Comparison of ENCODE assay signal across 1 cellular context in the genomic region with DNA sequence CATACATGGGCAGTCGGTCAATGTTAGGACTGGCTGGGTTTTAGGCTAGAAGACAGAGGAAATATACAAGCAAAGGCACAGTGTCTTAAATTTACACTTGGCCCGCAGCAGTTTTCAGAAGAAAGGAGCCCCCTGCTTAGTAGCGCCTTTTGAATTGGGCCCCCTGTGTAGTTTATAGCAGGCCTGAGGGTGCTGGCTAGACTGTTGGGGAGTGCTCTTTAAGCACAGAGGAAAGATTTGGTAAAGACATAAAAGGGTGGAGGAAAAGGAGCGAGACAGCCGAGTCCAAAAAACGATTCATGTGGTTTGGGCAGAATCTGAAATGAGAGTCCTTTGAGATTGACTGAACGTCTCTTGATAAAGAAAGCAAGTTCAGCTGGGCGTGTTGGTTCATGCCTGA.
TF ChIP-seq lines count a peak whose summit lies in the region.

No MANE protein-coding gene starts in this region.

TF ChIP-seq in IMR-90, 13 proteins besides CTCF, POLR2A, EP300 and RAD21 (continued from another document):
- TF ChIP-seq RCOR1 (IDR thresholded peaks at IDR 0.05; ENCODE audit: insufficient replicate concordance, low read length) (no peak), FOS (IDR thresholded peaks at IDR 0.05; ENCODE audit: low read depth, low read length) (no peak), CHD1 (IDR thresholded peaks at IDR 0.05; ENCODE audit: low read depth, low read length) (no peak), MXI1 (IDR thresholded peaks at IDR 0.05; ENCODE audit: borderline replicate concordance, low read depth, low read length) (no peak), BHLHE40 (IDR thresholded peaks at IDR 0.05; ENCODE audit: low read depth, low read length) (no peak), MAFK (IDR thresholded peaks at IDR 0.05; ENCODE audit: low read depth, low read length) (no peak), MAZ (IDR thresholded peaks at IDR 0.05; ENCODE audit: borderline replicate concordance, low read depth, low read length) (no peak), SMC3 (IDR thresholded peaks at IDR 0.05; ENCODE audit: low read depth, low read length) (no peak), RFX5 (IDR thresholded peaks at IDR 0.05; ENCODE audit: low read depth, low read length) (no peak), CEBPB (IDR thresholded peaks at IDR 0.05; ENCODE audit: low read depth, low read length) (no peak)
- TF ChIP-seq, protein P1, sequence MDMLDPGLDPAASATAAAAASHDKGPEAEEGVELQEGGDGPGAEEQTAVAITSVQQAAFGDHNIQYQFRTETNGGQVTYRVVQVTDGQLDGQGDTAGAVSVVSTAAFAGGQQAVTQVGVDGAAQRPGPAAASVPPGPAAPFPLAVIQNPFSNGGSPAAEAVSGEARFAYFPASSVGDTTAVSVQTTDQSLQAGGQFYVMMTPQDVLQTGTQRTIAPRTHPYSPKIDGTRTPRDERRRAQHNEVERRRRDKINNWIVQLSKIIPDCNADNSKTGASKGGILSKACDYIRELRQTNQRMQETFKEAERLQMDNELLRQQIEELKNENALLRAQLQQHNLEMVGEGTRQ (IDR thresholded peaks at IDR 0.05; ENCODE audit: low read depth, low read length) = no peak
- TF ChIP-seq, protein P2, sequence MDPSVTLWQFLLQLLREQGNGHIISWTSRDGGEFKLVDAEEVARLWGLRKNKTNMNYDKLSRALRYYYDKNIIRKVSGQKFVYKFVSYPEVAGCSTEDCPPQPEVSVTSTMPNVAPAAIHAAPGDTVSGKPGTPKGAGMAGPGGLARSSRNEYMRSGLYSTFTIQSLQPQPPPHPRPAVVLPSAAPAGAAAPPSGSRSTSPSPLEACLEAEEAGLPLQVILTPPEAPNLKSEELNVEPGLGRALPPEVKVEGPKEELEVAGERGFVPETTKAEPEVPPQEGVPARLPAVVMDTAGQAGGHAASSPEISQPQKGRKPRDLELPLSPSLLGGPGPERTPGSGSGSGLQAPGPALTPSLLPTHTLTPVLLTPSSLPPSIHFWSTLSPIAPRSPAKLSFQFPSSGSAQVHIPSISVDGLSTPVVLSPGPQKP (IDR thresholded peaks at IDR 0.05; ENCODE audit: borderline replicate concordance, low read depth, low read length) = no peak
